1 cellular context compared by ENCODE assay signal in the genomic region with DNA sequence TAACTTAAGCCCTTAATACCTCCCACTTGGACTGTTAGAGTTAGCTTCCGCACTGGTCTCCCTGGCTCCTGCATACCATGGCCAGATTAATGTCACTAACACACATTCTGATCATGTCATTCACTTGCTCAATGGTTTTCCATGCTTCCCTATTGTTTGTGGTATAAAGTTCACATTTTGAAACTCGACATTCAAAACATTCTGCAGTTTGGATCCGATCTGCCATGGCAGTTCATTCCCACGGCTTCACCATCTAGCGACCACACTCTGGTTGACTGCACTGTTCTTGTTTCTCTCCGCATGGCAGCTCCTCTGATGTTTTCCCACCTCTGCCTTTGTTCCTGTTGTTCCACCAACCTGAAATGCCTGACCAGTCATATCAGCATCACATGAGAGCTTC.
TF ChIP-seq lines count a peak whose summit lies in the region.

No MANE protein-coding gene starts in this region.

TF ChIP-seq in HepG2, 621 proteins besides CTCF, POLR2A, EP300 and RAD21 (continued from another document and continues in another):
- TF ChIP-seq, protein P1, sequence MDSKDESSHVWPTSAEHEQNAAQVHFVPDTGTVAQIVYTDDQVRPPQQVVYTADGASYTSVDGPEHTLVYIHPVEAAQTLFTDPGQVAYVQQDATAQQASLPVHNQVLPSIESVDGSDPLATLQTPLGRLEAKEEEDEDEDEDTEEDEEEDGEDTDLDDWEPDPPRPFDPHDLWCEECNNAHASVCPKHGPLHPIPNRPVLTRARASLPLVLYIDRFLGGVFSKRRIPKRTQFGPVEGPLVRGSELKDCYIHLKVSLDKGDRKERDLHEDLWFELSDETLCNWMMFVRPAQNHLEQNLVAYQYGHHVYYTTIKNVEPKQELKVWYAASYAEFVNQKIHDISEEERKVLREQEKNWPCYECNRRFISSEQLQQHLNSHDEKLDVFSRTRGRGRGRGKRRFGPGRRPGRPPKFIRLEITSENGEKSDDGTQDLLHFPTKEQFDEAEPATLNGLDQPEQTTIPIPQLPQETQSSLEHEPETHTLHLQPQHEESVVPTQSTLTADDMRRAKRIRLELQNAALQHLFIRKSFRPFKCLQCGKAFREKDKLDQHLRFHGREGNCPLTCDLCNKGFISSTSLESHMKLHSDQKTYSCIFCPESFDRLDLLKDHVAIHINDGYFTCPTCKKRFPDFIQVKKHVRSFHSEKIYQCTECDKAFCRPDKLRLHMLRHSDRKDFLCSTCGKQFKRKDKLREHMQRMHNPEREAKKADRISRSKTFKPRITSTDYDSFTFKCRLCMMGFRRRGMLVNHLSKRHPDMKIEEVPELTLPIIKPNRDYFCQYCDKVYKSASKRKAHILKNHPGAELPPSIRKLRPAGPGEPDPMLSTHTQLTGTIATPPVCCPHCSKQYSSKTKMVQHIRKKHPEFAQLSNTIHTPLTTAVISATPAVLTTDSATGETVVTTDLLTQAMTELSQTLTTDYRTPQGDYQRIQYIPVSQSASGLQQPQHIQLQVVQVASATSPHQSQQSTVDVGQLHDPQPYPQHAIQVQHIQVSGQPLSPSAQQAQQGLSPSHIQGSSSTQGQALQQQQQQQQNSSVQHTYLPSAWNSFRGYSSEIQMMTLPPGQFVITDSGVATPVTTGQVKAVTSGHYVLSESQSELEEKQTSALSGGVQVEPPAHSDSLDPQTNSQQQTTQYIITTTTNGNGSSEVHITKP (CRISPR knock-in tag; IDR thresholded peaks at IDR 0.05; ENCODE audit: low read depth) = no peak
- TF ChIP-seq SALL2 (CRISPR knock-in tag; IDR thresholded peaks at IDR 0.05) = no peak
- no peak for TF ChIP-seq DMAP1 (CRISPR knock-in tag; IDR thresholded peaks at IDR 0.05)
- TF ChIP-seq NAIF1 (CRISPR knock-in tag; IDR thresholded peaks at IDR 0.05; ENCODE audit: borderline replicate concordance) = no peak
- no peak for TF ChIP-seq ZNF777 (CRISPR knock-in tag; IDR thresholded peaks at IDR 0.05)
- TF ChIP-seq, protein P2, sequence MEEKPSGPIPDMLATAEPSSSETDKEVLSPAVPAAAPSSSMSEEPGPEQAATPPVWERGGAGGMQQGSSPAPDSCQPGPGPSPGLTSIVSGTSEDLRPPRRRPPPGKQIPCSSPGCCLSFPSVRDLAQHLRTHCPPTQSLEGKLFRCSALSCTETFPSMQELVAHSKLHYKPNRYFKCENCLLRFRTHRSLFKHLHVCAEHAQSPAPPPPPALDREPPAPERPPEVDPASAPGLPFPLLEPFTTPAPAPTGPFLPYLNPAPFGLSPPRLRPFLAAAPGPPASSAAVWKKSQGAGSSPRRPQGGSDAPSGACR (CRISPR knock-in tag; IDR thresholded peaks at IDR 0.05) = no peak
- TF ChIP-seq, protein P3, sequence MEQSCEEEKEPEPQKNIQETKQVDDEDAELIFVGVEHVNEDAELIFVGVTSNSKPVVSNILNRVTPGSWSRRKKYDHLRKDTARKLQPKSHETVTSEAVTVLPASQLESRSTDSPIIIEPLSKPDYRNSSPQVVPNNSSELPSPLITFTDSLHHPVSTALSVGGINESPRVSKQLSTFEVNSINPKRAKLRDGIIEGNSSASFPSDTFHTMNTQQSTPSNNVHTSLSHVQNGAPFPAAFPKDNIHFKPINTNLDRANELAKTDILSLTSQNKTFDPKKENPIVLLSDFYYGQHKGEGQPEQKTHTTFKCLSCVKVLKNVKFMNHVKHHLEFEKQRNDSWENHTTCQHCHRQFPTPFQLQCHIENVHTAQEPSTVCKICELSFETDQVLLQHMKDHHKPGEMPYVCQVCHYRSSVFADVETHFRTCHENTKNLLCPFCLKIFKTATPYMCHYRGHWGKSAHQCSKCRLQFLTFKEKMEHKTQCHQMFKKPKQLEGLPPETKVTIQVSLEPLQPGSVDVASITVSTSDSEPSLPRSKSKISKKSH (CRISPR knock-in tag; IDR thresholded peaks at IDR 0.05; ENCODE audit: borderline replicate concordance) = no peak
- TF ChIP-seq ZNF24 (IDR thresholded peaks at IDR 0.05) = no peak
- TF ChIP-seq HNF4G (IDR thresholded peaks at IDR 0.05; ENCODE audit: borderline replicate concordance, low read depth, low read length) = no peak
- TF ChIP-seq HNF4G (CRISPR knock-in tag; IDR thresholded peaks at IDR 0.05; ENCODE audit: borderline replicate concordance, low read depth) = no peak
- no peak for TF ChIP-seq HOXA5 (CRISPR knock-in tag; IDR thresholded peaks at IDR 0.05)
- no peak for TF ChIP-seq RFX5 (IDR thresholded peaks at IDR 0.05; ENCODE audit: low read depth, low read length)
- no peak for TF ChIP-seq CREB1 (IDR thresholded peaks at IDR 0.05)
- no peak for TF ChIP-seq CREB1 (CRISPR knock-in tag; IDR thresholded peaks at IDR 0.05)
- no peak for TF ChIP-seq MAFK (conservative IDR thresholded peaks at IDR 0.05 in 1 of 2, IDR thresholded peaks at IDR 0.05 in 1 of 2; ENCODE audit: low read length in 2 of 2)
- TF ChIP-seq PAWR (CRISPR knock-in tag; IDR thresholded peaks at IDR 0.05; ENCODE audit: borderline replicate concordance) = no peak
- TF ChIP-seq, protein P4, sequence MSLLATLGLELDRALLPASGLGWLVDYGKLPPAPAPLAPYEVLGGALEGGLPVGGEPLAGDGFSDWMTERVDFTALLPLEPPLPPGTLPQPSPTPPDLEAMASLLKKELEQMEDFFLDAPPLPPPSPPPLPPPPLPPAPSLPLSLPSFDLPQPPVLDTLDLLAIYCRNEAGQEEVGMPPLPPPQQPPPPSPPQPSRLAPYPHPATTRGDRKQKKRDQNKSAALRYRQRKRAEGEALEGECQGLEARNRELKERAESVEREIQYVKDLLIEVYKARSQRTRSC (CRISPR knock-in tag; IDR thresholded peaks at IDR 0.05; ENCODE audit: low read depth) = no peak
- no peak for TF ChIP-seq KMT2B (CRISPR knock-in tag; IDR thresholded peaks at IDR 0.05)
- no peak for TF ChIP-seq SMARCC2 (IDR thresholded peaks at IDR 0.05)
- no peak for TF ChIP-seq NR1H2 (CRISPR knock-in tag; IDR thresholded peaks at IDR 0.05; ENCODE audit: borderline replicate concordance, low read depth)
- peak; percentile 78; the same call in 1 of the 2 replicates for TF ChIP-seq SOX5 (CRISPR knock-in tag; IDR thresholded peaks at IDR 0.05; ENCODE audit: borderline replicate concordance)
- no peak for TF ChIP-seq ZNF607 (CRISPR knock-in tag; IDR thresholded peaks at IDR 0.05; ENCODE audit: borderline replicate concordance)
- TF ChIP-seq, protein P5, sequence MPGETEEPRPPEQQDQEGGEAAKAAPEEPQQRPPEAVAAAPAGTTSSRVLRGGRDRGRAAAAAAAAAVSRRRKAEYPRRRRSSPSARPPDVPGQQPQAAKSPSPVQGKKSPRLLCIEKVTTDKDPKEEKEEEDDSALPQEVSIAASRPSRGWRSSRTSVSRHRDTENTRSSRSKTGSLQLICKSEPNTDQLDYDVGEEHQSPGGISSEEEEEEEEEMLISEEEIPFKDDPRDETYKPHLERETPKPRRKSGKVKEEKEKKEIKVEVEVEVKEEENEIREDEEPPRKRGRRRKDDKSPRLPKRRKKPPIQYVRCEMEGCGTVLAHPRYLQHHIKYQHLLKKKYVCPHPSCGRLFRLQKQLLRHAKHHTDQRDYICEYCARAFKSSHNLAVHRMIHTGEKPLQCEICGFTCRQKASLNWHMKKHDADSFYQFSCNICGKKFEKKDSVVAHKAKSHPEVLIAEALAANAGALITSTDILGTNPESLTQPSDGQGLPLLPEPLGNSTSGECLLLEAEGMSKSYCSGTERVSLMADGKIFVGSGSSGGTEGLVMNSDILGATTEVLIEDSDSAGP (CRISPR knock-in tag; IDR thresholded peaks at IDR 0.05; ENCODE audit: borderline replicate concordance) = no peak
- TF ChIP-seq ZEB1 (IDR thresholded peaks at IDR 0.05; ENCODE audit: insufficient replicate concordance, low read depth) = no peak
- no peak for TF ChIP-seq ZNF468 (CRISPR knock-in tag; IDR thresholded peaks at IDR 0.05)
- TF ChIP-seq, protein P6, sequence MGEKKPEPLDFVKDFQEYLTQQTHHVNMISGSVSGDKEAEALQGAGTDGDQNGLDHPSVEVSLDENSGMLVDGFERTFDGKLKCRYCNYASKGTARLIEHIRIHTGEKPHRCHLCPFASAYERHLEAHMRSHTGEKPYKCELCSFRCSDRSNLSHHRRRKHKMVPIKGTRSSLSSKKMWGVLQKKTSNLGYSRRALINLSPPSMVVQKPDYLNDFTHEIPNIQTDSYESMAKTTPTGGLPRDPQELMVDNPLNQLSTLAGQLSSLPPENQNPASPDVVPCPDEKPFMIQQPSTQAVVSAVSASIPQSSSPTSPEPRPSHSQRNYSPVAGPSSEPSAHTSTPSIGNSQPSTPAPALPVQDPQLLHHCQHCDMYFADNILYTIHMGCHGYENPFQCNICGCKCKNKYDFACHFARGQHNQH (CRISPR knock-in tag; IDR thresholded peaks at IDR 0.05) = no peak
- TF ChIP-seq DNMT1 (CRISPR knock-in tag; IDR thresholded peaks at IDR 0.05) = no peak
- TF ChIP-seq, protein P7, sequence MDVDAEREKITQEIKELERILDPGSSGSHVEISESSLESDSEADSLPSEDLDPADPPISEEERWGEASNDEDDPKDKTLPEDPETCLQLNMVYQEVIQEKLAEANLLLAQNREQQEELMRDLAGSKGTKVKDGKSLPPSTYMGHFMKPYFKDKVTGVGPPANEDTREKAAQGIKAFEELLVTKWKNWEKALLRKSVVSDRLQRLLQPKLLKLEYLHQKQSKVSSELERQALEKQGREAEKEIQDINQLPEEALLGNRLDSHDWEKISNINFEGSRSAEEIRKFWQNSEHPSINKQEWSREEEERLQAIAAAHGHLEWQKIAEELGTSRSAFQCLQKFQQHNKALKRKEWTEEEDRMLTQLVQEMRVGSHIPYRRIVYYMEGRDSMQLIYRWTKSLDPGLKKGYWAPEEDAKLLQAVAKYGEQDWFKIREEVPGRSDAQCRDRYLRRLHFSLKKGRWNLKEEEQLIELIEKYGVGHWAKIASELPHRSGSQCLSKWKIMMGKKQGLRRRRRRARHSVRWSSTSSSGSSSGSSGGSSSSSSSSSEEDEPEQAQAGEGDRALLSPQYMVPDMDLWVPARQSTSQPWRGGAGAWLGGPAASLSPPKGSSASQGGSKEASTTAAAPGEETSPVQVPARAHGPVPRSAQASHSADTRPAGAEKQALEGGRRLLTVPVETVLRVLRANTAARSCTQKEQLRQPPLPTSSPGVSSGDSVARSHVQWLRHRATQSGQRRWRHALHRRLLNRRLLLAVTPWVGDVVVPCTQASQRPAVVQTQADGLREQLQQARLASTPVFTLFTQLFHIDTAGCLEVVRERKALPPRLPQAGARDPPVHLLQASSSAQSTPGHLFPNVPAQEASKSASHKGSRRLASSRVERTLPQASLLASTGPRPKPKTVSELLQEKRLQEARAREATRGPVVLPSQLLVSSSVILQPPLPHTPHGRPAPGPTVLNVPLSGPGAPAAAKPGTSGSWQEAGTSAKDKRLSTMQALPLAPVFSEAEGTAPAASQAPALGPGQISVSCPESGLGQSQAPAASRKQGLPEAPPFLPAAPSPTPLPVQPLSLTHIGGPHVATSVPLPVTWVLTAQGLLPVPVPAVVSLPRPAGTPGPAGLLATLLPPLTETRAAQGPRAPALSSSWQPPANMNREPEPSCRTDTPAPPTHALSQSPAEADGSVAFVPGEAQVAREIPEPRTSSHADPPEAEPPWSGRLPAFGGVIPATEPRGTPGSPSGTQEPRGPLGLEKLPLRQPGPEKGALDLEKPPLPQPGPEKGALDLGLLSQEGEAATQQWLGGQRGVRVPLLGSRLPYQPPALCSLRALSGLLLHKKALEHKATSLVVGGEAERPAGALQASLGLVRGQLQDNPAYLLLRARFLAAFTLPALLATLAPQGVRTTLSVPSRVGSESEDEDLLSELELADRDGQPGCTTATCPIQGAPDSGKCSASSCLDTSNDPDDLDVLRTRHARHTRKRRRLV (CRISPR knock-in tag; IDR thresholded peaks at IDR 0.05) = no peak
- TF ChIP-seq, protein P8, sequence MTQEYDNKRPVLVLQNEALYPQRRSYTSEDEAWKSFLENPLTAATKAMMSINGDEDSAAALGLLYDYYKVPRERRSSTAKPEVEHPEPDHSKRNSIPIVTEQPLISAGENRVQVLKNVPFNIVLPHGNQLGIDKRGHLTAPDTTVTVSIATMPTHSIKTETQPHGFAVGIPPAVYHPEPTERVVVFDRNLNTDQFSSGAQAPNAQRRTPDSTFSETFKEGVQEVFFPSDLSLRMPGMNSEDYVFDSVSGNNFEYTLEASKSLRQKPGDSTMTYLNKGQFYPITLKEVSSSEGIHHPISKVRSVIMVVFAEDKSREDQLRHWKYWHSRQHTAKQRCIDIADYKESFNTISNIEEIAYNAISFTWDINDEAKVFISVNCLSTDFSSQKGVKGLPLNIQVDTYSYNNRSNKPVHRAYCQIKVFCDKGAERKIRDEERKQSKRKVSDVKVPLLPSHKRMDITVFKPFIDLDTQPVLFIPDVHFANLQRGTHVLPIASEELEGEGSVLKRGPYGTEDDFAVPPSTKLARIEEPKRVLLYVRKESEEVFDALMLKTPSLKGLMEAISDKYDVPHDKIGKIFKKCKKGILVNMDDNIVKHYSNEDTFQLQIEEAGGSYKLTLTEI (CRISPR knock-in tag; conservative IDR thresholded peaks at IDR 0.05) = no peak
- TF ChIP-seq, protein P9, sequence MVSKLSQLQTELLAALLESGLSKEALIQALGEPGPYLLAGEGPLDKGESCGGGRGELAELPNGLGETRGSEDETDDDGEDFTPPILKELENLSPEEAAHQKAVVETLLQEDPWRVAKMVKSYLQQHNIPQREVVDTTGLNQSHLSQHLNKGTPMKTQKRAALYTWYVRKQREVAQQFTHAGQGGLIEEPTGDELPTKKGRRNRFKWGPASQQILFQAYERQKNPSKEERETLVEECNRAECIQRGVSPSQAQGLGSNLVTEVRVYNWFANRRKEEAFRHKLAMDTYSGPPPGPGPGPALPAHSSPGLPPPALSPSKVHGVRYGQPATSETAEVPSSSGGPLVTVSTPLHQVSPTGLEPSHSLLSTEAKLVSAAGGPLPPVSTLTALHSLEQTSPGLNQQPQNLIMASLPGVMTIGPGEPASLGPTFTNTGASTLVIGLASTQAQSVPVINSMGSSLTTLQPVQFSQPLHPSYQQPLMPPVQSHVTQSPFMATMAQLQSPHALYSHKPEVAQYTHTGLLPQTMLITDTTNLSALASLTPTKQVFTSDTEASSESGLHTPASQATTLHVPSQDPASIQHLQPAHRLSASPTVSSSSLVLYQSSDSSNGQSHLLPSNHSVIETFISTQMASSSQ (IDR thresholded peaks at IDR 0.05; ENCODE audit: low read depth) = no peak
- TF ChIP-seq, protein P9 (CRISPR knock-in tag; IDR thresholded peaks at IDR 0.05; ENCODE audit: borderline replicate concordance) = no peak
- TF ChIP-seq ZSCAN30 (CRISPR knock-in tag; IDR thresholded peaks at IDR 0.05) = no peak
- no peak for TF ChIP-seq BORCS8-MEF2B (CRISPR knock-in tag; IDR thresholded peaks at IDR 0.05)
- TF ChIP-seq HDAC2 (CRISPR knock-in tag; IDR thresholded peaks at IDR 0.05) = peak; percentile 53; the same call in 1 of the 2 replicates
